8 cellular contexts compared by ENCODE assay signal in the genomic region with DNA sequence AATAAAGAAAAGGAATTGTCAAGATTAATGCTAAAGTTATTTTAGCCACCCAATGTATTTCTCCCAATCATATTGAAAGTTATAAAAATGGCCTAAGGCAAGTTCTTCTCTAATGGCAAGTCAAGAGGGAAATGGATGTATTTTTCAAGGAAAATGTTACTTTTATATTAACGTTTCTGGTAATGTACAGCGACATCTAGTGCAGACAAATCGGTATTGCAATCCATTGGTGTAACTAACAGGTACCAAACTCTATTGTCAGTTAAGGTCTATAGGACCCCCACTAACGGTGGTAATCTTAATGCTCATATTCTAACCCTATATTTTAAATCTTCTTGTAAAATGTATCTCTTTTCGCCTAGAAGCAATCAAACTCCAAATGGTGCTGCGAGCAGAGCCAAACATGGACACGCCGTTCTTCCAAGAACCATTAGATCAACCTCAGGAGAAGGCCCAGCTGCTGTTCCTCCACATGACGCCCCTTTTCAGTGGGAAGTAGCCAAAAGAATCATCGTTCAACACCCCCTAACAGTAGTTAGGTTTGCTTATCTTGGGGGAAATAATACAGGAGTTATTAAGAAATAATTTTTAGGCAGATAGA.
DNase-seq lines count a peak whose midpoint lies in the region; ATAC-seq, FAIRE-seq and TF ChIP-seq lines count a peak whose summit lies in the region.

No MANE protein-coding gene starts in this region.

- H4K20me1 ChIP-seq in OCI-LY7 (ENCODE audit: insufficient read depth, low read length) (no peaks in the 10 kb centered on the region), endothelial cell of umbilical vein (replicated peaks; ENCODE audit: control insufficient read depth, extremely low read depth, insufficient read depth, low read length) (no peaks in the 10 kb centered on the region)

- H3K9ac ChIP-seq in endothelial cell of umbilical vein (replicated peaks; ENCODE audit: extremely low read depth, insufficient read depth, low read length) = no peak overlapping the region

- H3K9me3 ChIP-seq in OCI-LY7 (ENCODE audit: low read length) (no peaks in the 10 kb centered on the region), endothelial cell of umbilical vein (replicated peaks; ENCODE audit: control insufficient read depth, insufficient read depth, low read length) (no peaks in the 10 kb centered on the region), prostate gland (no peaks in the 10 kb centered on the region)

- intact Hi-C loops in OCI-LY7 (cut with micrococcal nuclease; ENCODE audit: unreplicated experiment) = no loop called here
- intact Hi-C loops in endothelial cell of umbilical vein (cut with micrococcal nuclease) = loop anchor here (1.0 kb wide), 1 partner anchor 303 kb away; no protein-coding TSS in a partner anchor
- intact Hi-C loops in prostate gland (cut with DNase I) = loop anchor here (10.0 kb wide), 1 partner anchor 117 kb away; no protein-coding TSS in a partner anchor

- peak; percentile 62 for DNase-seq in COLO668 (lab: John Stamatoyannopoulos, UW; ENCODE audit: unreplicated experiment)
- no peak for DNase-seq in GM19239 (ENCODE audit: insufficient read length, low spot score)
- DNase-seq in OCI-LY7 (ENCODE audit: low spot score) = peak; percentile 59
- DNase-seq in endothelial cell of umbilical vein (ENCODE audit: low read depth, low spot score) = peak; percentile 29
- no peak for DNase-seq in prostate gland (ENCODE audit: low spot score)

- POLR2A ChIA-PET in OCI-LY7 (lab: Charles Lee) = no interaction called here
- POLR2A ChIA-PET in endothelial cell of umbilical vein (lab: Charles Lee) = no interaction called here

- dilution Hi-C loops in endothelial cell of umbilical vein (cut with MboI; ENCODE audit: extremely low pct_ligation_motif_present, low sequenced_read_pairs) = no loop called here

- no peak overlapping the region for H3K4me2 ChIP-seq in OCI-LY7 (ENCODE audit: low read length)
- H3K4me2 ChIP-seq in endothelial cell of umbilical vein (ENCODE audit: insufficient read depth, low read length) = no peak overlapping the region

- ATAC-seq in GM21423 (IDR thresholded peaks at IDR 0.05; ENCODE audit: unreplicated experiment) = no peak
- no peak for ATAC-seq in GM21526 (IDR thresholded peaks at IDR 0.05; ENCODE audit: low FRiP score, unreplicated experiment)
- ATAC-seq in HG02884 (IDR thresholded peaks at IDR 0.05; ENCODE audit: unreplicated experiment) = no peak

- CTCF ChIA-PET in OCI-LY7 (lab: Charles Lee; ENCODE audit: unreplicated experiment) (no interaction called here), endothelial cell of umbilical vein (lab: Charles Lee) (interaction anchor here (1.0 kb wide), 1 partner anchor 9 kb away, joined by 3 read pairs; no protein-coding TSS in a partner anchor)

- H2AFZ ChIP-seq in OCI-LY7 (ENCODE audit: low read length) (no peak overlapping the region), endothelial cell of umbilical vein (ENCODE audit: low read depth, low read length) (no peak overlapping the region)

- H3K4me3 ChIP-seq in OCI-LY7 (ENCODE audit: low read depth, low read length, poor library complexity, severe bottlenecking) (no peak overlapping the region), endothelial cell of umbilical vein (replicated peaks in 1 of 3; ENCODE audit: insufficient read depth in 1 of 3, low read depth in 1 of 3, low read length in 3 of 3) (no peak overlapping the region), prostate gland (no peak overlapping the region)

- H3K27me3 ChIP-seq in endothelial cell of umbilical vein (ENCODE audit: control insufficient read depth in 2 of 2, insufficient read depth in 2 of 2, low read length in 2 of 2) (peaks cover 4 to 10% of the 10 kb centered on the region in 2 experiments), prostate gland (replicated peaks; ENCODE audit: insufficient read depth) (no peaks in the 10 kb centered on the region)

- FAIRE-seq in GM19239 (lab: Jason Lieb, UNC) (peak; percentile 89), endothelial cell of umbilical vein (lab: Jason Lieb, UNC) (peak; percentile 78)

- peak; percentile 87 for TF ChIP-seq CTCF in OCI-LY7 (conservative IDR thresholded peaks at IDR 0.05; ENCODE audit: low read length)
- TF ChIP-seq CTCF in endothelial cell of umbilical vein (IDR thresholded peaks at IDR 0.05; ENCODE audit: extremely low read depth in 1 of 2, insufficient read depth in 1 of 2, low read depth in 1 of 2, low read length in 2 of 2) = peak; percentile 44 to 59
- TF ChIP-seq CTCF in prostate gland (IDR thresholded peaks at IDR 0.05) = peak in 3 of 4 experiments; percentile 59 to 73 (median 61)

- TF ChIP-seq POLR2A in endothelial cell of umbilical vein (IDR thresholded peaks at IDR 0.05; ENCODE audit: low read depth, low read length) = no peak
- TF ChIP-seq POLR2A in prostate gland (IDR thresholded peaks at IDR 0.05) = no peak

- BruUV-seq in OCI-LY7 (replicated peaks; lab: Mats Ljungman, UMichigan) (no TSS peak), endothelial cell of umbilical vein (replicated peaks; lab: Mats Ljungman, UMichigan) (no TSS peak)

- no peaks in the 10 kb centered on the region for H3K9me1 ChIP-seq in endothelial cell of umbilical vein (replicated peaks; ENCODE audit: control insufficient read depth, extremely low read depth, insufficient read depth, low read length)

- H3K4me1 ChIP-seq in OCI-LY7 (ENCODE audit: insufficient read depth, low read length, poor library complexity, severe bottlenecking) = no peaks in the 10 kb centered on the region
- H3K4me1 ChIP-seq in endothelial cell of umbilical vein (ENCODE audit: control insufficient read depth, extremely low read depth, insufficient read depth, low read length) = no peaks in the 10 kb centered on the region
- no peaks in the 10 kb centered on the region for H3K4me1 ChIP-seq in prostate gland (replicated peaks)

- no peak overlapping the region for H3K27ac ChIP-seq in OCI-LY7 (ENCODE audit: low read depth, low read length, poor library complexity, severe bottlenecking)
- H3K27ac ChIP-seq in endothelial cell of umbilical vein (ENCODE audit: insufficient read depth, low read depth, low read length) = no peak overlapping the region
- no peak overlapping the region for H3K27ac ChIP-seq in prostate gland

- H3K36me3 ChIP-seq in OCI-LY7 (ENCODE audit: insufficient read depth, low read length) (no peaks in the 10 kb centered on the region), endothelial cell of umbilical vein (ENCODE audit: control insufficient read depth in 2 of 2, extremely low read depth in 1 of 2, insufficient read depth in 2 of 2, low read length in 2 of 2) (no peaks in the 10 kb centered on the region), prostate gland (no peaks in the 10 kb centered on the region)

- H3K79me2 ChIP-seq in OCI-LY7 (ENCODE audit: insufficient read depth, low read depth, low read length) (no peaks in the 10 kb centered on the region), endothelial cell of umbilical vein (ENCODE audit: control insufficient read depth, insufficient read depth, low read length) (no peaks in the 10 kb centered on the region)

- 25% methylated on average over 10 of the region's 10 CpGs for WGBS in prostate gland

- H3K9me2 ChIP-seq in OCI-LY7 (ENCODE audit: insufficient read depth, low read length) = no peaks in the 10 kb centered on the region

TF ChIP-seq in endothelial cell of umbilical vein, 7 proteins besides CTCF, POLR2A, EP300 and RAD21:
- no peak for TF ChIP-seq JUN (IDR thresholded peaks at IDR 0.05; ENCODE audit: borderline replicate concordance, insufficient read depth, insufficient read length, low read depth)
- no peak for TF ChIP-seq MYC (IDR thresholded peaks at IDR 0.05; ENCODE audit: low read depth, low read length)
- no peak for TF ChIP-seq POLR2AphosphoS5 (IDR thresholded peaks at IDR 0.05; ENCODE audit: insufficient read depth, low read depth, low read length)
- no peak for TF ChIP-seq GATA2 (IDR thresholded peaks at IDR 0.05; ENCODE audit: insufficient read depth, insufficient read length, low read depth, low read length)
- TF ChIP-seq, protein P1, sequence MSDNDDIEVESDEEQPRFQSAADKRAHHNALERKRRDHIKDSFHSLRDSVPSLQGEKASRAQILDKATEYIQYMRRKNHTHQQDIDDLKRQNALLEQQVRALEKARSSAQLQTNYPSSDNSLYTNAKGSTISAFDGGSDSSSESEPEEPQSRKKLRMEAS (IDR thresholded peaks at IDR 0.05; ENCODE audit: insufficient read depth, insufficient read length) = no peak
- no peak for TF ChIP-seq FOS (IDR thresholded peaks at IDR 0.05; ENCODE audit: borderline replicate concordance, insufficient read depth, low read length)
- TF ChIP-seq EZH2 (IDR thresholded peaks at IDR 0.05; ENCODE audit: borderline replicate concordance, low read depth, low read length, severe bottlenecking) = no peak

Comparison
In these comparisons a context has a peak if more than half of its experiments do, and no peak if none do; other contexts are left out.
1. DNase-seq: peak in COLO668 (single experiment), OCI-LY7 (single experiment) and endothelial cell of umbilical vein (single experiment); none in GM19239 (single experiment) and prostate gland (single experiment).
2. Peak in every context shown above with its lines, with median percentiles within 50 percentile points of each other: CTCF ChIP-seq.